25 cellular contexts compared by ENCODE assay signal in the genomic region with DNA sequence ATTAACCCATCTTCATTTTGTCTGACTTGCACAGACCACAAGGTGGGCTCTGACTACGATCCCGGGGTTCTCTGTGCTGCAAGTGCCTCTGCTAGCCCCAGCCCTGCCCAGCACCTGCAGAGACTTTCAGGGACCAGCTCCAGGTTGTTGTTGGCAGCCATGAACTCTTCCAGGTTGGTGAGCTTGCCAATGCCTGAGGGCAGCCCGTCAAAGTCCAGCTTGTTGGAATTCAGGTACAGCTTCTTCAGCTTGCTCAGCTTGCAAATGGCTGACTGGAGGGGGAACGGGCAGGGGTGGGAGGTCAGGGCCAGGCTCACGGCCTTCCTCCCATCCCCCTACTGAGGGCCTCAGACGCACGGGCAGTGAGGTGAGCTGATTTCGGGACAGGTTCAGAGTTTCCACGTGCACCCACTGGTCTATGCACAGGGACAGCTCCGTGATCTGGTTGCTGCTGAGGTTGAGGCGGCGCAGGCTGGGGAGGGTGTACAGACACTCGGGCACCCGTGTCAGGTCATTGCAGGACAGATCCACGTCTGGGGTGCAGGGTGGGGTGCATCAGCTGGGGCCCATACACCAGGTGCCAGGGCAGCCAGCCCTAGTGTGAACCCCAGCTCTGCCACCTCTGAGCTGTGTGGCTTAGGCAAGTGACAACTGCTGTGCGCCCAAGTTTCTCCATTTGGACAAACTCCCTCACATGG.
"Had no signal": no experiment of that assay in that cellular context is flagged by ENCODE, and none has a peak within 500 bp of the region (broad histone marks: within the 10 kb centered on the region; RNA-seq: fewer than 3 reads in every experiment).

No MANE protein-coding gene starts in this region.

- H3K36me3 ChIP-seq: ovary had no signal

- H3K27me3 ChIP-seq: gastrocnemius medialis, ovary, sigmoid colon, stomach, thyroid gland, vagina had no signal

- DNase-seq: dermis blood vessel endothelial cell; effector memory CD4-positive, alpha-beta T cell; gastrocnemius medialis; head of caudate nucleus; mesendoderm; midbrain; naive thymus-derived CD4-positive, alpha-beta T cell; occipital lobe; ovary; posterior cingulate gyrus; right cardiac atrium; sigmoid colon; stimulated activated CD4-positive, alpha-beta T cell treated with anti-CD3 and anti-CD28 coated beads, Interleukin-2, amount 100 ng/mL, for 24 hours; stimulated activated CD4-positive, alpha-beta T cell treated with anti-CD3 and anti-CD28 coated beads, Interleukin-4, amount 100 ng/mL, for 24 hours; stimulated activated naive CD4-positive, alpha-beta T cell treated with Interleukin-2 at 50 U/mL for 16 hours; stomach; thyroid gland; trophoblast cell had no signal

- H3K27ac ChIP-seq: coronary artery, gastrocnemius medialis, ovary, psoas muscle, sigmoid colon, stomach, thyroid gland, vagina had no signal

- H3K4me3 Mint-ChIP-seq: naive thymus-derived CD4-positive, alpha-beta T cell; stimulated activated effector memory CD8-positive, alpha-beta T cell treated with anti-CD3 and anti-CD28 coated beads, Interleukin-12 subunit alpha, Interleukin-12 subunit beta, amount 100 ng/mL, for 72 hours had no signal

- H3K9me3 ChIP-seq: gastrocnemius medialis, ovary, psoas muscle, sigmoid colon, stomach, thyroid gland, vagina had no signal

- H3K27ac Mint-ChIP-seq: naive thymus-derived CD4-positive, alpha-beta T cell; nephron had no signal

- H3K9me3 Mint-ChIP-seq: naive thymus-derived CD4-positive, alpha-beta T cell; nephron; stimulated activated effector memory CD8-positive, alpha-beta T cell treated with anti-CD3 and anti-CD28 coated beads, Interleukin-12 subunit alpha, Interleukin-12 subunit beta, amount 100 ng/mL, for 72 hours had no signal

- H3K27me3 Mint-ChIP-seq: naive thymus-derived CD4-positive, alpha-beta T cell had no signal

- ATAC-seq: gastrocnemius medialis; naive thymus-derived CD4-positive, alpha-beta T cell; psoas muscle; right cardiac atrium; stimulated activated effector memory CD8-positive, alpha-beta T cell treated with anti-CD3 and anti-CD28 coated beads, Interleukin-12 subunit alpha, Interleukin-12 subunit beta, amount 100 ng/mL, for 72 hours had no signal

- FAIRE-seq: keratinocyte had no signal

- H3K4me3 ChIP-seq: coronary artery, gastrocnemius medialis, lung, ovary, psoas muscle, sigmoid colon, stomach, thyroid gland, vagina had no signal
